Comparison of ENCODE assay signal across 8 cellular contexts in the genomic region with DNA sequence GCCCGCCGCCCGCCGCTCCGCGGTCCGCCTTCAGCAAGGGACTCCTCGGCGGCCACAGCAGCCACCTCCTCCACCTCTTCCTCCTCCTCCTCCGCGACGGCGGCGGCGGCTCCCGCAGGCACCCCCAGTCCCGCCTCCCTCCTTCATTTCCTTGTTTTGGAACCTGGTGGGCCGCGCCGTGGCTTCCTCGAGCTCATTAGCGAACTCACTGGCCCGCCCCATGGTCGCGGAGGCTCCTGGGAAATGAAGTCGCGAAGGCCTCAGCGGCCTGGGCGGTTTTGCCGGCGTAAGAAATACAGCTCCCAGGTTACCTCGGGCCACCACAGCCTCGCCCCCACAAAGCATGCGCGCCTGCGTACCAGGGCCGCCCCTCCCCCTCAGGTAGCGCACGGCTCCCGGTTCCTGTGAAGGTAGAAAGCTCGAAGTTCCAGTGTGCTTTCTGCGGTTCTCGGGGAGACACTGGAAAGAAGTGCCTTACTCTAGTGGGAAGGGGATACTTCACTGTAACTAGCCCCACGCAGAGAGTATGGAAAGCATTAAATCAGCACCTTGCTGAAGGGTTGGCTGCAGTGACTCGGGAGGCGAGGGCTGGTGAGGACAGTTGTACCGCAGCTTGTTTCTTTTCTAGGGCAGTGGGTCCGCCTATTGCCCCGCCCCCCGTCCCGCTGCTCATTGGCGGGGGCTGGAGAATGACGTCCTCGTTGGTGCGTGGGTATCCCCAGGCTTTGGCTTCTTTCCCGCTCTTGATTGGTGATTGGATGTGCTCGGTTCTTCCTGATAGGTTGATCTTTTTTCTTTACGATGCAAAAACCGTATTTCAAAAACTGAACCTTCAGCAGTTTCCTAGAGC. TPM values are rescaled to one million over a fixed set of nuclear protein-coding genes. Genes with fewer than 3 reads are reported as not detected.
DNase-seq lines count a peak whose midpoint lies in the region; ATAC-seq and TF ChIP-seq lines count a peak whose summit lies in the region.

A gene (minus strand): TSS at position 210 of the 850 bp plus-strand sequence. CDS start 333 bp downstream, outside the sequence.

- peak; percentile 92 for TF ChIP-seq POLR2A in GM19193 (IDR thresholded peaks at IDR 0.05; ENCODE audit: extremely low read depth, insufficient read depth, insufficient read length)

- ATAC-seq in HG03439 (IDR thresholded peaks at IDR 0.05; ENCODE audit: unreplicated experiment): peak; percentile 83

- peak; percentile 100 for DNase-seq in AML-193 (lab: John Stamatoyannopoulos, UW)
- peak; percentile 74 for DNase-seq in NCI-H510A treated with DMSO at 0.1 percent for 48 hours (lab: John Stamatoyannopoulos, UW)
- peak; percentile 96 to 97 for DNase-seq in activated CD4-positive, alpha-beta T cell treated with anti-CD3 and anti-CD28 coated beads for 24 hours (ENCODE audit: low read depth in 2 of 2)
- DNase-seq in choroid plexus epithelial cell (ENCODE audit: low read depth): peak; percentile 99
- peak; percentile 93 for DNase-seq in kidney epithelial cell (ENCODE audit: low read depth)
- DNase-seq in stimulated activated CD4-positive, alpha-beta T cell treated with anti-CD3 and anti-CD28 coated beads, Interleukin-15, amount 100 ng/mL, for 48 hours (ENCODE audit: low read depth in 2 of 2): peak; percentile 96 to 97

- peak within 1 kb of the TSS; percentile 89 for H3K4me3 ChIP-seq in choroid plexus epithelial cell (ENCODE audit: low read depth, low read length)
- peak within 1 kb of the TSS; percentile 85 for H3K4me3 ChIP-seq in kidney epithelial cell (ENCODE audit: low read depth, low read length)

- no peaks in the 10 kb centered on the region for H3K27me3 ChIP-seq in kidney epithelial cell (ENCODE audit: control insufficient read depth, insufficient read depth, low read length)

- H3K36me3 ChIP-seq in kidney epithelial cell (ENCODE audit: control insufficient read depth, insufficient read depth, low read length): no peaks in the 10 kb centered on the region

- no peak for TF ChIP-seq CTCF in choroid plexus epithelial cell (conservative IDR thresholded peaks at IDR 0.05; ENCODE audit: low read depth, low read length)
- TF ChIP-seq CTCF in kidney epithelial cell (IDR thresholded peaks at IDR 0.05; ENCODE audit: insufficient read depth, low read length, poor library complexity, severe bottlenecking): no peak

RNA-seq across cellular contexts. Expression of the gene that starts here (rescaled TPM):
- 15.1 and 17.6 TPM in 2 replicates for total RNA-seq in kidney epithelial cell

Comparison
In these comparisons a context has a peak if more than half of its experiments do, and no peak if none do; other contexts are left out.
1. Peak in every context shown above with its lines: DNase-seq, ATAC-seq and H3K4me3 ChIP-seq.